In genomic region chr19:15701757-15702589, GRCh38 we compare ENCODE assay signal across 18 cellular contexts. TPM values are rescaled to one million over a fixed set of nuclear protein-coding genes. Genes with fewer than 3 reads are reported as not detected.
A peak's percentile ranks its signal among the peaks of the same experiment; 100 is the strongest.
DNase-seq lines count a peak whose midpoint lies in the region; ATAC-seq, FAIRE-seq and TF ChIP-seq lines count a peak whose summit lies in the region.
"Had no signal": no experiment of that assay in that cellular context is flagged by ENCODE, and none has a peak within 500 bp of the region (broad histone marks: within the 10 kb centered on the region; RNA-seq: fewer than 3 reads in every experiment).

No MANE protein-coding gene starts in this region.

- no peak overlapping the region for H3K4me2 ChIP-seq in keratinocyte (ENCODE audit: control insufficient read depth, extremely low read depth, insufficient read depth, low read depth, low read length)

- 46% methylated on average over 5 of the region's 5 CpGs for WGBS in urinary bladder

- dilution Hi-C loops in keratinocyte (cut with MboI; ENCODE audit: extremely low pct_ligation_motif_present, low sequenced_read_pairs), result no loop called here

- no peak overlapping the region for H2AFZ ChIP-seq in keratinocyte (ENCODE audit: control insufficient read depth, low read length)
- H2AFZ ChIP-seq: GM23248 had no signal

- TF ChIP-seq POLR2A in breast epithelium (IDR thresholded peaks at IDR 0.05), result no peak

- peaks cover 0 to 3% of the 10 kb centered on the region in 2 donors for H3K27me3 ChIP-seq in breast epithelium
- H3K27me3 ChIP-seq in keratinocyte (ENCODE audit: control insufficient read depth, extremely low read depth, insufficient read depth, low read length), result peaks cover 9% of the 10 kb centered on the region
- H3K27me3 ChIP-seq: brain microvascular endothelial cell, testis had no signal

- H3K4me3 ChIP-seq in breast epithelium, result no peak overlapping the region
- H3K4me3 ChIP-seq in keratinocyte (ENCODE audit: control insufficient read depth in 2 of 3, extremely low read depth in 1 of 3, insufficient read depth in 2 of 3, low read depth in 1 of 3, low read length in 3 of 3), result no peak overlapping the region
- H3K4me3 ChIP-seq in urinary bladder (ENCODE audit: low read depth, low read length), result no peak overlapping the region
- H3K4me3 ChIP-seq: GM23248, left ventricle myocardium inferior, prostate gland, testis had no signal

- POLR2A ChIA-PET in MCF 10A (lab: Yijun Ruan, JAX), result no interaction called here

- H3K9me3 ChIP-seq in breast epithelium (peaks cover 0 to 3% of the 10 kb centered on the region in 2 donors), keratinocyte (ENCODE audit: control insufficient read depth, low read depth, low read length) (no peaks in the 10 kb centered on the region)
- H3K9me3 ChIP-seq: prostate gland, testis had no signal

- no peak overlapping the region for H3K9ac ChIP-seq in keratinocyte (ENCODE audit: control insufficient read depth, extremely low read depth, insufficient read depth, low read length)
- H3K9ac ChIP-seq: GM23248 had no signal

- H3K79me2 ChIP-seq in keratinocyte (ENCODE audit: control insufficient read depth, insufficient read depth, low read length), result no peaks in the 10 kb centered on the region

- no peaks in the 10 kb centered on the region for H3K36me3 Mint-ChIP-seq in MCF 10A (ENCODE audit: insufficient read depth, unreplicated experiment)
- H3K36me3 Mint-ChIP-seq: activated naive CD4-positive, alpha-beta T cell treated with anti-CD3 and anti-CD28 coated beads, Interleukin-2, amount 50 U/mL, for 24 hours had no signal

- no peaks in the 10 kb centered on the region for H3K36me3 ChIP-seq in breast epithelium
- H3K36me3 ChIP-seq in keratinocyte (ENCODE audit: control insufficient read depth in 2 of 2, extremely low read depth in 1 of 2, insufficient read depth in 2 of 2, low read length in 2 of 2), result no peaks in the 10 kb centered on the region
- H3K36me3 ChIP-seq in urinary bladder (ENCODE audit: insufficient read depth), result no peaks in the 10 kb centered on the region
- H3K36me3 ChIP-seq: brain microvascular endothelial cell, left ventricle myocardium inferior, prostate gland had no signal

- FAIRE-seq in keratinocyte (lab: Jason Lieb, UNC) (no peak), frontal cortex (lab: Jason Lieb, UNC) (no peak)

- DNase-seq in MCF 10A (ENCODE audit: unreplicated experiment), result peak; percentile 5
- no peak for DNase-seq in breast epithelium (ENCODE audit: low spot score in 2 of 2)
- peak; percentile 88 for DNase-seq in NCI-H2196 treated with DMSO at 0.1 percent for 48 hours (lab: John Stamatoyannopoulos, UW; ENCODE audit: unreplicated experiment)
- DNase-seq in keratinocyte (ENCODE audit: low read depth, low spot score), result peak; percentile 17
- DNase-seq in GF-D8 (lab: John Stamatoyannopoulos, UW), result no peak
- DNase-seq in frontal cortex (ENCODE audit: low spot score in 2 of 2), result no peak
- DNase-seq: activated CD8-positive, alpha-beta memory T cell treated with anti-CD3 and anti-CD28 coated beads, Interleukin-2, amount 50 U/mL, for 4 hours; brain microvascular endothelial cell; NCI-H510A had no signal

- no peaks in the 10 kb centered on the region for H3K9me1 ChIP-seq in keratinocyte (ENCODE audit: control insufficient read depth, extremely low read depth, insufficient read depth, low read length)

- peaks cover 14% of the 10 kb centered on the region for H3K9me3 Mint-ChIP-seq in MCF 10A (ENCODE audit: unreplicated experiment)
- H3K9me3 Mint-ChIP-seq: activated naive CD4-positive, alpha-beta T cell treated with anti-CD3 and anti-CD28 coated beads, Interleukin-2, amount 50 U/mL, for 24 hours; T-helper 1 cell treated with Interleukin-12 subunit alpha and Interleukin-12 subunit beta and Interleukin-4 antibody, amounts not matched to agents 30 μg/mL and 1 μg/mL, for 36 hours had no signal

- no peak for TF ChIP-seq CTCF in MCF 10A (IDR thresholded peaks at IDR 0.05; ENCODE audit: unreplicated experiment)
- TF ChIP-seq CTCF in breast epithelium (IDR thresholded peaks at IDR 0.05), result no peak
- no peak for TF ChIP-seq CTCF in keratinocyte (optimal IDR thresholded peaks at IDR 0.05 in 1 of 3, IDR thresholded peaks at IDR 0.05 in 1 of 3, conservative IDR thresholded peaks at IDR 0.05 in 1 of 3; ENCODE audit: extremely low read depth in 1 of 3, insufficient read depth in 2 of 3, low read length in 3 of 3)

- no peak overlapping the region for H3K4me3 Mint-ChIP-seq in MCF 10A (ENCODE audit: unreplicated experiment)
- H3K4me3 Mint-ChIP-seq: activated naive CD4-positive, alpha-beta T cell treated with anti-CD3 and anti-CD28 coated beads, Interleukin-2, amount 50 U/mL, for 24 hours; T-helper 1 cell treated with Interleukin-12 subunit alpha and Interleukin-12 subunit beta and Interleukin-4 antibody, amounts not matched to agents 30 μg/mL and 1 μg/mL, for 36 hours had no signal

- H3K27ac ChIP-seq in breast epithelium, result no peak overlapping the region
- no peak overlapping the region for H3K27ac ChIP-seq in keratinocyte (ENCODE audit: control insufficient read depth, insufficient read depth, low read length)
- peak overlapping the region; percentile 24 for H3K27ac ChIP-seq in urinary bladder (ENCODE audit: low read depth)
- H3K27ac ChIP-seq: brain microvascular endothelial cell, GM23248, left ventricle myocardium inferior, prostate gland, testis had no signal

- CTCF ChIA-PET in MCF 10A (lab: Yijun Ruan, JAX), result interaction anchor here (0.6 kb wide), 1 partner anchor 482 kb away, joined by 3 read pairs; no protein-coding TSS in a partner anchor

- H3K4me1 Mint-ChIP-seq in MCF 10A (ENCODE audit: insufficient read depth, unreplicated experiment), result no peaks in the 10 kb centered on the region

- no peaks in the 10 kb centered on the region for H4K20me1 ChIP-seq in keratinocyte (ENCODE audit: control insufficient read depth, extremely low read depth, insufficient read depth, low read length)

- ATAC-seq in HG02884 (IDR thresholded peaks at IDR 0.05; ENCODE audit: unreplicated experiment), result no peak

- H3K4me1 ChIP-seq in breast epithelium (peaks cover 0 to 7% of the 10 kb centered on the region in 2 donors), keratinocyte (ENCODE audit: control insufficient read depth, extremely low read depth, insufficient read depth, low read length) (peaks cover 4% of the 10 kb centered on the region), urinary bladder (ENCODE audit: insufficient read depth) (peaks cover 1% of the 10 kb centered on the region)
- H3K4me1 ChIP-seq: prostate gland, testis had no signal

- no peaks in the 10 kb centered on the region for H3K27me3 Mint-ChIP-seq in MCF 10A (ENCODE audit: insufficient read depth, unreplicated experiment)

- no TSS peak for BruUV-seq in MCF 10A (replicated peaks; lab: Mats Ljungman, UMichigan)

- no peak overlapping the region for H3K27ac Mint-ChIP-seq in MCF 10A (ENCODE audit: low read depth, unreplicated experiment)
- H3K27ac Mint-ChIP-seq: activated naive CD4-positive, alpha-beta T cell treated with anti-CD3 and anti-CD28 coated beads, Interleukin-2, amount 50 U/mL, for 24 hours; T-helper 1 cell treated with Interleukin-12 subunit alpha and Interleukin-12 subunit beta and Interleukin-4 antibody, amounts not matched to agents 30 μg/mL and 1 μg/mL, for 36 hours had no signal

- intact Hi-C loops in MCF 10A (cut with micrococcal nuclease) (no loop called here), breast epithelium (cut with DNase I; ENCODE audit: low total_unique reads) (no loop called here)

RNA-seq across cellular contexts. Expression of gene OR10H2, which starts 25.9 kb away (rescaled TPM):
- not detected in 2 replicates for total RNA-seq in MCF 10A (2022)
- not detected for total RNA-seq in breast epithelium
- not detected in 3 replicates for polyA plus RNA-seq in keratinocyte
- not detected for polyA plus RNA-seq in keratinocyte (2011; ENCODE audit: low read depth)
- not detected in 2 replicates for polyA plus RNA-seq in keratinocyte (2011; cell fraction: cytosol; rRNA removed)
- not detected in 2 replicates for polyA plus RNA-seq in keratinocyte (2011; cell fraction: nucleus; rRNA removed)
- polyA plus RNA-seq in keratinocyte (2012; ENCODE audit: low replicate concordance), result not detected in 2 replicates
- not detected in 3 replicates for polyA minus RNA-seq in keratinocyte
- not detected for polyA minus RNA-seq in keratinocyte (2011; cell fraction: cytosol; rRNA and poly(A)+ RNA removed)
- not detected in 2 replicates for polyA minus RNA-seq in keratinocyte (2011; cell fraction: nucleus; rRNA and poly(A)+ RNA removed)
- total RNA-seq in urinary bladder, result not detected
- polyA plus RNA-seq in urinary bladder, result not detected
- not detected for total RNA-seq in frontal cortex
- total RNA-seq: GM23248; left ventricle myocardium inferior; naive thymus-derived CD8-positive, alpha-beta T cell; prostate gland; testis had no signal
- polyA plus RNA-seq: GM23248; naive thymus-derived CD8-positive, alpha-beta T cell had no signal

RNA-seq across cellular contexts. Expression of gene CYP4F12, which starts 29.1 kb away (rescaled TPM):
- total RNA-seq in MCF 10A (2022) (0.42 and 0.56 TPM in 2 replicates), breast epithelium (1 to 10 TPM; 3.5 to 8.8 (median 5.6) TPM), urinary bladder (30.3 TPM), frontal cortex (0.41 TPM)
- polyA plus RNA-seq in keratinocyte (0.85 to 2.0 TPM (median 1.9 TPM) in 3 replicates), urinary bladder (31.0 TPM)
- polyA plus RNA-seq in keratinocyte (2011; ENCODE audit: low read depth), result 1.7 TPM
- polyA plus RNA-seq in keratinocyte (2011; cell fraction: cytosol; rRNA removed), result 0.21 and 0.29 TPM in 2 replicates
- 1.9 and 3.7 TPM in 2 replicates for polyA plus RNA-seq in keratinocyte (2011; cell fraction: nucleus; rRNA removed)
- 0.53 and 3.9 TPM in 2 replicates for polyA plus RNA-seq in keratinocyte (2012; ENCODE audit: low replicate concordance)
- polyA minus RNA-seq in keratinocyte, result 1.8 to 4.1 TPM (median 1.9 TPM) in 3 replicates
- not detected for polyA minus RNA-seq in keratinocyte (2011; cell fraction: cytosol; rRNA and poly(A)+ RNA removed)
- polyA minus RNA-seq in keratinocyte (2011; cell fraction: nucleus; rRNA and poly(A)+ RNA removed), result 0.70 and 1.6 TPM in 2 replicates
- total RNA-seq: GM23248 had no signal
- polyA plus RNA-seq: GM23248; naive thymus-derived CD8-positive, alpha-beta T cell had no signal

RNA-seq across cellular contexts. Expression of gene OR10H3, which starts 35.8 kb away (rescaled TPM):
- total RNA-seq in MCF 10A (2022) (not detected in 2 replicates), breast epithelium (not detected), urinary bladder (not detected), frontal cortex (not detected)
- polyA plus RNA-seq in keratinocyte (not detected in 3 replicates), urinary bladder (not detected)
- not detected for polyA plus RNA-seq in keratinocyte (2011; ENCODE audit: low read depth)
- polyA plus RNA-seq in keratinocyte (2011; cell fraction: cytosol; rRNA removed), result not detected in 2 replicates
- polyA plus RNA-seq in keratinocyte (2011; cell fraction: nucleus; rRNA removed), result not detected in 2 replicates
- not detected in 2 replicates for polyA plus RNA-seq in keratinocyte (2012; ENCODE audit: low replicate concordance)
- polyA minus RNA-seq in keratinocyte, result not detected in 3 replicates
- not detected for polyA minus RNA-seq in keratinocyte (2011; cell fraction: cytosol; rRNA and poly(A)+ RNA removed)
- polyA minus RNA-seq in keratinocyte (2011; cell fraction: nucleus; rRNA and poly(A)+ RNA removed), result not detected in 2 replicates
- total RNA-seq: GM23248; left ventricle myocardium inferior; naive thymus-derived CD8-positive, alpha-beta T cell; prostate gland; testis had no signal
- polyA plus RNA-seq: GM23248; naive thymus-derived CD8-positive, alpha-beta T cell had no signal

Comparison
In these comparisons a context has a peak if more than half of its experiments do, and no peak if none do; other contexts are left out.
1. DNase-seq: peak in MCF 10A (single experiment), NCI-H2196 treated with DMSO at 0.1 percent for 48 hours (single experiment) and keratinocyte (single experiment); none in breast epithelium (0 of 2), GF-D8 (single experiment) and frontal cortex (0 of 2).